ENCODE assay signal across 11 cellular contexts in the genomic region with DNA sequence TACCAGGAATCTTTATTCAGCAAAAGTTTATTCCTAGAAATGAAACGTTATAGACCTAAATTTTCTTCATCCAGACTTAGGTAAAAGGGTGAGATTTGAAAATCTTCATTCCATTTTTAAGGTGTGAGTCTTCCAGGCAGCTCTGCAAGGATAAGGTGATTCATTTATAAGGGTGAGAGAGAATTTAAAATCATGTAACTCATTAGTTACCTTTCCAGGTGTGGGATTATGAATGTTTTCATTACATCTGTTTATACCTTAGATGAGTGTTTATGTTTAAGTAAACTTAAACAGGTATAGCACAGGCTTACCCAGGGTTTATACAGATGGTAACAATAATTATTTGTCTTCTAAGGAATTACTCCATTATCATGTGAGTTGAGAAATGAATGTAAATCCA. TPM values are rescaled to one million over a fixed set of nuclear protein-coding genes. Genes with fewer than 3 reads are reported as not detected.
DNase-seq lines count a peak whose midpoint lies in the region; FAIRE-seq and TF ChIP-seq lines count a peak whose summit lies in the region.
"Had no signal": no experiment of that assay in that cellular context is flagged by ENCODE, and none has a peak within 500 bp of the region (broad histone marks: within the 10 kb centered on the region; RNA-seq: fewer than 3 reads in every experiment).

No MANE protein-coding gene starts in this region.

- H3K79me2 ChIP-seq in astrocyte (ENCODE audit: insufficient read depth, low read length): peaks cover 77% of the 10 kb centered on the region
- peaks cover 68% of the 10 kb centered on the region for H3K79me2 ChIP-seq in keratinocyte (ENCODE audit: control insufficient read depth, insufficient read depth, low read length)

- peaks cover 23% of the 10 kb centered on the region for H4K20me1 ChIP-seq in astrocyte (ENCODE audit: insufficient read depth, low read length)
- no peaks in the 10 kb centered on the region for H4K20me1 ChIP-seq in keratinocyte (ENCODE audit: control insufficient read depth, extremely low read depth, insufficient read depth, low read length)

- H3K9me1 ChIP-seq in keratinocyte (ENCODE audit: control insufficient read depth, extremely low read depth, insufficient read depth, low read length): no peaks in the 10 kb centered on the region

- TF ChIP-seq CTCF in Caco-2 (IDR thresholded peaks at IDR 0.05; ENCODE audit: insufficient read depth in 1 of 2, low read depth in 1 of 2, low read length in 1 of 2, severe bottlenecking in 1 of 2, unreplicated experiment in 1 of 2): no peak
- no peak for TF ChIP-seq CTCF in astrocyte (IDR thresholded peaks at IDR 0.05; ENCODE audit: insufficient read depth, low read depth, low read length)
- TF ChIP-seq CTCF in keratinocyte (optimal IDR thresholded peaks at IDR 0.05 in 1 of 3, IDR thresholded peaks at IDR 0.05 in 1 of 3, conservative IDR thresholded peaks at IDR 0.05 in 1 of 3; ENCODE audit: extremely low read depth in 1 of 3, insufficient read depth in 2 of 3, low read length in 3 of 3): no peak
- TF ChIP-seq CTCF in foreskin fibroblast (IDR thresholded peaks at IDR 0.05; ENCODE audit: low read depth, low read length): no peak

- H3K36me3 ChIP-seq in Caco-2 (ENCODE audit: control insufficient read depth, insufficient read depth, low read length) (0 out of 2 replicates have a peak, but pooled peaks cover 2% of the 10 kb centered on the region), astrocyte (ENCODE audit: insufficient read depth, low read length) (peaks cover 9% of the 10 kb centered on the region), keratinocyte (ENCODE audit: control insufficient read depth in 2 of 2, extremely low read depth in 1 of 2, insufficient read depth in 2 of 2, low read length in 2 of 2) (peaks cover 7 to 24% of the 10 kb centered on the region in 2 experiments), skeletal muscle satellite cell (ENCODE audit: insufficient read depth, low read length) (peaks cover 23% of the 10 kb centered on the region)

- peak overlapping the region; percentile 95 for H3K9ac ChIP-seq in astrocyte (ENCODE audit: low read length)
- peak overlapping the region; percentile 48 for H3K9ac ChIP-seq in keratinocyte (ENCODE audit: control insufficient read depth, extremely low read depth, insufficient read depth, low read length)
- peak overlapping the region; percentile 93 for H3K9ac ChIP-seq in skeletal muscle satellite cell (ENCODE audit: low read depth, low read length)

- intact Hi-C loops in Caco-2 (cut with micrococcal nuclease; ENCODE audit: unreplicated experiment): no loop called here

- H3K27me3 Mint-ChIP-seq in Caco-2 (ENCODE audit: insufficient read depth, unreplicated experiment) (no peaks in the 10 kb centered on the region), astrocyte (ENCODE audit: low read depth, unreplicated experiment) (no peaks in the 10 kb centered on the region)

- no peaks in the 10 kb centered on the region for H3K9me3 ChIP-seq in Caco-2
- no peaks in the 10 kb centered on the region for H3K9me3 ChIP-seq in astrocyte (ENCODE audit: insufficient read depth, low read depth, low read length)
- H3K9me3 ChIP-seq in keratinocyte (ENCODE audit: control insufficient read depth, low read depth, low read length): no peaks in the 10 kb centered on the region
- no peaks in the 10 kb centered on the region for H3K9me3 ChIP-seq in skeletal muscle satellite cell (replicated peaks; ENCODE audit: low read length)

- H3K36me3 Mint-ChIP-seq in Caco-2 (ENCODE audit: insufficient read depth, unreplicated experiment) (peaks cover 89% of the 10 kb centered on the region), astrocyte (ENCODE audit: low read depth, unreplicated experiment) (peaks cover 8% of the 10 kb centered on the region)

- DNase-seq in Caco-2: no peak
- DNase-seq in astrocyte (ENCODE audit: low read depth): no peak
- DNase-seq in keratinocyte (ENCODE audit: low read depth, low spot score): no peak
- no peak for DNase-seq in RCC 7860 (ENCODE audit: low spot score)
- DNase-seq in foreskin fibroblast: no peak
- no peak for DNase-seq in NCI-H774 (lab: John Stamatoyannopoulos, UW)
- no peak for DNase-seq in cerebellar cortex (ENCODE audit: low spot score)
- DNase-seq: activated CD4-positive, alpha-beta T cell treated with anti-CD3 and anti-CD28 coated beads for 1 hour; stimulated activated CD4-positive, alpha-beta T cell treated with anti-CD3 and anti-CD28 coated beads, Interleukin-2, amount 100 ng/mL, for 48 hours had no signal

- POLR2A ChIA-PET in Caco-2 (lab: Charles Lee): no interaction called here

- BruUV-seq in Caco-2 (replicated peaks; lab: Mats Ljungman, UMichigan): no TSS peak

- H3K27me3 ChIP-seq in Caco-2 (replicated peaks; ENCODE audit: control insufficient read depth, insufficient read depth, low read length) (no peaks in the 10 kb centered on the region), astrocyte (ENCODE audit: insufficient read depth, low read length) (no peaks in the 10 kb centered on the region), keratinocyte (ENCODE audit: control insufficient read depth, extremely low read depth, insufficient read depth, low read length) (no peaks in the 10 kb centered on the region), skeletal muscle satellite cell (ENCODE audit: control insufficient read depth, insufficient read depth, low read length) (no peaks in the 10 kb centered on the region)

- CTCF ChIA-PET in Caco-2 (lab: Charles Lee): interaction anchor here (4.6 kb wide), 1 partner anchor 194 kb away, joined by 39 read pairs; no protein-coding TSS in a partner anchor

- peak overlapping the region; percentile 86 for H3K4me2 ChIP-seq in astrocyte (ENCODE audit: low read length)
- peak overlapping the region; percentile 79 for H3K4me2 ChIP-seq in keratinocyte (ENCODE audit: control insufficient read depth, extremely low read depth, insufficient read depth, low read depth, low read length)
- peak overlapping the region; percentile 89 for H3K4me2 ChIP-seq in skeletal muscle satellite cell (ENCODE audit: low read length)

- FAIRE-seq in astrocyte (lab: Jason Lieb, UNC): no peak
- no peak for FAIRE-seq in keratinocyte (lab: Jason Lieb, UNC)
- FAIRE-seq in RCC 7860 (lab: Jason Lieb, UNC): no peak

- H3K27ac ChIP-seq in astrocyte (ENCODE audit: low read depth, low read length) (peak overlapping the region; percentile 76), keratinocyte (ENCODE audit: control insufficient read depth, insufficient read depth, low read length) (peak overlapping the region; percentile 75)

- H3K4me1 ChIP-seq in Caco-2 (peaks cover 81% of the 10 kb centered on the region), astrocyte (ENCODE audit: insufficient read depth, low read length) (peaks cover 52% of the 10 kb centered on the region), keratinocyte (ENCODE audit: control insufficient read depth, extremely low read depth, insufficient read depth, low read length) (peaks cover 47% of the 10 kb centered on the region), skeletal muscle satellite cell (ENCODE audit: control insufficient read depth, insufficient read depth, low read length) (peaks cover 65% of the 10 kb centered on the region)

- peak overlapping the region; percentile 99 for H3K27ac Mint-ChIP-seq in Caco-2 (ENCODE audit: unreplicated experiment)
- peak overlapping the region; percentile 53 for H3K27ac Mint-ChIP-seq in astrocyte (ENCODE audit: unreplicated experiment)

- peaks cover 71% of the 10 kb centered on the region for H3K4me1 Mint-ChIP-seq in Caco-2 (ENCODE audit: low read depth, unreplicated experiment)
- H3K4me1 Mint-ChIP-seq in astrocyte (ENCODE audit: low read depth, unreplicated experiment): peaks cover 50% of the 10 kb centered on the region

- H3K9me3 Mint-ChIP-seq in Caco-2 (ENCODE audit: unreplicated experiment) (no peaks in the 10 kb centered on the region), astrocyte (ENCODE audit: unreplicated experiment) (no peaks in the 10 kb centered on the region)
- H3K9me3 Mint-ChIP-seq: mesothelial cell of epicardium had no signal

- no peak overlapping the region for H3K4me3 ChIP-seq in Caco-2 (ENCODE audit: low read depth, low read length)
- peak overlapping the region; percentile 87 for H3K4me3 ChIP-seq in astrocyte (ENCODE audit: insufficient read depth, low read depth, low read length)
- H3K4me3 ChIP-seq in keratinocyte (ENCODE audit: control insufficient read depth in 2 of 3, extremely low read depth in 1 of 3, insufficient read depth in 2 of 3, low read depth in 1 of 3, low read length in 3 of 3): peak overlapping the region in 2 of 3 experiments; percentile 77 to 82
- peak overlapping the region; percentile 93 for H3K4me3 ChIP-seq in skeletal muscle satellite cell (ENCODE audit: low read length)
- H3K4me3 ChIP-seq in foreskin fibroblast (ENCODE audit: low read depth in 1 of 2, low read length in 2 of 2): peak overlapping the region in 1 of 2 donors; percentile 78

- dilution Hi-C loops in keratinocyte (cut with MboI; ENCODE audit: extremely low pct_ligation_motif_present, low sequenced_read_pairs): no loop called here

- H3K4me3 Mint-ChIP-seq in Caco-2 (ENCODE audit: unreplicated experiment) (peak overlapping the region; percentile 95), astrocyte (ENCODE audit: unreplicated experiment) (peak overlapping the region; percentile 95)

- H2AFZ ChIP-seq in astrocyte (ENCODE audit: low read depth, low read length) (no peak overlapping the region), keratinocyte (ENCODE audit: control insufficient read depth, low read length) (no peak overlapping the region)

RNA-seq across cellular contexts. Expression of a gene that starts 2.8 kb away (rescaled TPM):
- total RNA-seq in Caco-2 (2022) (400 and 432 TPM in 2 replicates), astrocyte (680 and 717 TPM in 2 replicates)
- polyA plus RNA-seq in keratinocyte: 126 to 168 TPM (median 143 TPM) in 3 replicates
- 61.9 TPM for polyA plus RNA-seq in keratinocyte (2011; ENCODE audit: low read depth)
- 77.7 and 94.8 TPM in 2 replicates for polyA plus RNA-seq in keratinocyte (2011; cell fraction: cytosol; rRNA removed)
- polyA plus RNA-seq in keratinocyte (2011; cell fraction: nucleus; rRNA removed): 145 and 184 TPM in 2 replicates
- polyA plus RNA-seq in keratinocyte (2012; ENCODE audit: low replicate concordance): 112 and 148 TPM in 2 replicates
- 143 to 157 TPM (median 154 TPM) in 3 replicates for polyA minus RNA-seq in keratinocyte
- 114 TPM for polyA minus RNA-seq in keratinocyte (2011; cell fraction: cytosol; rRNA and poly(A)+ RNA removed)
- 89.4 and 205 TPM in 2 replicates for polyA minus RNA-seq in keratinocyte (2011; cell fraction: nucleus; rRNA and poly(A)+ RNA removed)
- 85.2 and 87.4 TPM in 2 replicates for total RNA-seq in skeletal muscle satellite cell (2012; rRNA removed)
